In genomic region chr1:170354679-170355078, GRCh38 we compare ENCODE assay signal across 27 cellular contexts.
"Had no signal": no experiment of that assay in that cellular context is flagged by ENCODE, and none has a peak within 500 bp of the region (broad histone marks: within the 10 kb centered on the region; RNA-seq: fewer than 3 reads in every experiment).

No MANE protein-coding gene starts in this region.

- H3K36me3 Mint-ChIP-seq: activated naive CD4-positive, alpha-beta T cell treated with anti-CD3 and anti-CD28 coated beads, Interleukin-2, amount 10 ng/mL, durations not matched to agents 7 days and 5 days; brain; natural killer cell; stimulated activated memory B cell treated with anti-CD40 and anti-IgM and Interleukin-4, amounts not matched to agents 10 μg/mL and 1 μg/mL and 100 μg/mL, for 72 hours had no signal

- H3K9me3 Mint-ChIP-seq: activated CD4-positive, alpha-beta memory T cell treated with anti-CD3 and anti-CD28 coated beads, Interleukin-2, amount 10 ng/mL, durations not matched to agents 7 days and 5 days; activated naive CD4-positive, alpha-beta T cell treated with anti-CD3 and anti-CD28 coated beads, Interleukin-2, amount 10 ng/mL, durations not matched to agents 7 days and 5 days; activated T-cell treated with anti-CD3 and anti-CD28 coated beads, Interleukin-2, amount 50 U/mL, for 72 hours; T-helper 1 cell treated with Interleukin-12 subunit alpha and Interleukin-12 subunit beta and Interleukin-4 antibody, amounts not matched to agents 30 μg/mL and 1 μg/mL, for 36 hours had no signal

- H3K27ac ChIP-seq: gastrocnemius medialis, ovary, psoas muscle, sigmoid colon, stomach, suprapubic skin, vagina had no signal

- H3K4me3 ChIP-seq: gastrocnemius medialis, ovary, psoas muscle, sigmoid colon, smooth muscle cell, stomach, suprapubic skin, vagina had no signal

- H3K4me1 ChIP-seq: psoas muscle, sigmoid colon, stomach, suprapubic skin, vagina had no signal

- H3K4me3 Mint-ChIP-seq: activated B cell treated with CpG ODN at 0.5 μM for 24 hours; activated CD4-positive, alpha-beta memory T cell treated with anti-CD3 and anti-CD28 coated beads, Interleukin-2, amount 10 ng/mL, durations not matched to agents 7 days and 5 days; activated naive CD4-positive, alpha-beta T cell treated with anti-CD3 and anti-CD28 coated beads, Interleukin-2, amount 10 ng/mL, durations not matched to agents 7 days and 5 days; activated T-cell treated with anti-CD3 and anti-CD28 coated beads, Interleukin-2, amount 50 U/mL, for 72 hours; brain; dendritic cell treated with granulocyte-macrophage colony-stimulating factor and Interleukin-4, amounts not matched to agents 40 ng/mL and 50 ng/mL, for 4 days; natural killer cell; stimulated activated memory B cell treated with anti-CD40 and anti-IgM and Interleukin-4, amounts not matched to agents 10 μg/mL and 1 μg/mL and 100 μg/mL, for 72 hours; T-helper 1 cell treated with Interleukin-12 subunit alpha and Interleukin-12 subunit beta and Interleukin-4 antibody, amounts not matched to agents 30 μg/mL and 1 μg/mL, for 36 hours had no signal

- ATAC-seq: activated T-cell treated with anti-CD3 and anti-CD28 coated beads, Interleukin-2, amount 50 U/mL, for 72 hours; gastrocnemius medialis; natural killer cell; psoas muscle; stimulated activated memory B cell treated with anti-CD40 and anti-IgM and Interleukin-4, amounts not matched to agents 10 μg/mL and 1 μg/mL and 100 μg/mL, for 72 hours had no signal

- H3K27ac Mint-ChIP-seq: activated B cell treated with CpG ODN at 0.5 μM for 24 hours; activated CD4-positive, alpha-beta memory T cell treated with anti-CD3 and anti-CD28 coated beads, Interleukin-2, amount 10 ng/mL, durations not matched to agents 7 days and 5 days; activated naive CD4-positive, alpha-beta T cell treated with anti-CD3 and anti-CD28 coated beads, Interleukin-2, amount 10 ng/mL, durations not matched to agents 7 days and 5 days; activated T-cell treated with anti-CD3 and anti-CD28 coated beads, Interleukin-2, amount 50 U/mL, for 72 hours; brain; dendritic cell treated with granulocyte-macrophage colony-stimulating factor and Interleukin-4, amounts not matched to agents 40 ng/mL and 50 ng/mL, for 4 days; natural killer cell; stimulated activated memory B cell treated with anti-CD40 and anti-IgM and Interleukin-4, amounts not matched to agents 10 μg/mL and 1 μg/mL and 100 μg/mL, for 72 hours; T-helper 1 cell treated with Interleukin-12 subunit alpha and Interleukin-12 subunit beta and Interleukin-4 antibody, amounts not matched to agents 30 μg/mL and 1 μg/mL, for 36 hours had no signal

- H3K9me3 ChIP-seq: gastrocnemius medialis, ovary, psoas muscle, sigmoid colon, stomach, suprapubic skin, vagina had no signal

- H3K27me3 ChIP-seq: gastrocnemius medialis, ovary, sigmoid colon, stomach, suprapubic skin, vagina had no signal

- H3K36me3 ChIP-seq: gastrocnemius medialis, ovary, sigmoid colon, stomach, suprapubic skin, vagina had no signal

- DNase-seq: activated B cell treated with CpG ODN at 0.5 μM for 24 hours; activated CD4-positive, alpha-beta memory T cell treated with anti-CD3 and anti-CD28 coated beads, Interleukin-2, amount 10 ng/mL, durations not matched to agents 7 days and 5 days; activated CD4-positive, alpha-beta T cell treated with anti-CD3 and anti-CD28 coated beads for 48 hours; activated effector memory CD4-positive, alpha-beta T cell treated with anti-CD3 and anti-CD28 coated beads, Interleukin-2, amount 50 U/mL, for 16 hours; activated naive CD4-positive, alpha-beta T cell treated with anti-CD3 and anti-CD28 coated beads, Interleukin-2, amount 10 ng/mL, durations not matched to agents 7 days and 5 days; activated T-cell treated with anti-CD3 and anti-CD28 coated beads, Interleukin-2, amount 50 U/mL, for 72 hours; amygdala; caudate nucleus; effector CD4-positive, alpha-beta T cell; erythroblast; gastrocnemius medialis; head of caudate nucleus; kidney; natural killer cell; ovary; psoas muscle; sigmoid colon; stimulated activated CD4-positive, alpha-beta T cell treated with anti-CD3 and anti-CD28 coated beads, Interleukin-15, amount 100 ng/mL, for 24 hours; stomach; T1000 had no signal

- H3K4me1 Mint-ChIP-seq: activated B cell treated with CpG ODN at 0.5 μM for 24 hours; activated CD4-positive, alpha-beta memory T cell treated with anti-CD3 and anti-CD28 coated beads, Interleukin-2, amount 10 ng/mL, durations not matched to agents 7 days and 5 days; activated naive CD4-positive, alpha-beta T cell treated with anti-CD3 and anti-CD28 coated beads, Interleukin-2, amount 10 ng/mL, durations not matched to agents 7 days and 5 days; natural killer cell; stimulated activated memory B cell treated with anti-CD40 and anti-IgM and Interleukin-4, amounts not matched to agents 10 μg/mL and 1 μg/mL and 100 μg/mL, for 72 hours had no signal

- H3K27me3 Mint-ChIP-seq: activated naive CD4-positive, alpha-beta T cell treated with anti-CD3 and anti-CD28 coated beads, Interleukin-2, amount 10 ng/mL, durations not matched to agents 7 days and 5 days; brain; dendritic cell treated with granulocyte-macrophage colony-stimulating factor and Interleukin-4, amounts not matched to agents 40 ng/mL and 50 ng/mL, for 4 days; stimulated activated memory B cell treated with anti-CD40 and anti-IgM and Interleukin-4, amounts not matched to agents 10 μg/mL and 1 μg/mL and 100 μg/mL, for 72 hours had no signal
